ENCODE assay signal across 16 cellular contexts in genomic region chr22:27609411-27610029, GRCh38.
"Had no signal": no experiment of that assay in that cellular context is flagged by ENCODE, and none has a peak within 500 bp of the region (broad histone marks: within the 10 kb centered on the region; RNA-seq: fewer than 3 reads in every experiment).

No MANE protein-coding gene starts in this region.

- H3K27ac Mint-ChIP-seq: activated B cell treated with CpG ODN at 0.5 μM for 24 hours; activated CD4-positive, alpha-beta T cell treated with anti-CD3 and anti-CD28 coated beads, Interleukin-2, amount 10 ng/mL, durations not matched to agents 24 days and 14 days; activated CD8-positive, alpha-beta T cell treated with anti-CD3 and anti-CD28 coated beads, Interleukin-2, amount 10 ng/mL, durations not matched to agents 7 days and 5 days; activated naive CD8-positive, alpha-beta T cell; activated T-cell treated with anti-CD3 and anti-CD28 coated beads, Interleukin-2, amount 50 U/mL, for 72 hours; mesothelial cell of epicardium; stimulated activated memory B cell treated with anti-CD40 and anti-IgM and Interleukin-4, amounts not matched to agents 10 μg/mL and 1 μg/mL and 100 μg/mL, for 72 hours; type B pancreatic cell had no signal

- H3K27me3 ChIP-seq: pancreas had no signal

- H3K4me1 Mint-ChIP-seq: activated B cell treated with CpG ODN at 0.5 μM for 24 hours; activated CD4-positive, alpha-beta T cell treated with anti-CD3 and anti-CD28 coated beads, Interleukin-2, amount 10 ng/mL, durations not matched to agents 24 days and 14 days; stimulated activated memory B cell treated with anti-CD40 and anti-IgM and Interleukin-4, amounts not matched to agents 10 μg/mL and 1 μg/mL and 100 μg/mL, for 72 hours had no signal

- H3K36me3 ChIP-seq: lower lobe of right lung, pancreas had no signal

- ATAC-seq: activated CD8-positive, alpha-beta T cell treated with anti-CD3 and anti-CD28 coated beads, Interleukin-2, amount 10 ng/mL, durations not matched to agents 7 days and 5 days; activated T-cell treated with anti-CD3 and anti-CD28 coated beads, Interleukin-2, amount 50 U/mL, for 72 hours; body of pancreas; lower lobe of right lung; pancreas; stimulated activated memory B cell treated with anti-CD40 and anti-IgM and Interleukin-4, amounts not matched to agents 10 μg/mL and 1 μg/mL and 100 μg/mL, for 72 hours had no signal

- DNase-seq: activated B cell treated with CpG ODN at 0.5 μM for 24 hours; activated CD4-positive, alpha-beta T cell treated with anti-CD3 and anti-CD28 coated beads, Interleukin-2, amount 10 ng/mL, durations not matched to agents 24 days and 14 days; activated CD8-positive, alpha-beta memory T cell treated with anti-CD3 and anti-CD28 coated beads, Interleukin-2, amount 50 U/mL, for 4 hours; activated CD8-positive, alpha-beta T cell treated with anti-CD3 and anti-CD28 coated beads, Interleukin-2, amount 10 ng/mL, durations not matched to agents 7 days and 5 days; activated gamma-delta T cell treated with Interleukin-2 at 50 U/mL for 16 hours; activated T-cell treated with anti-CD3 and anti-CD28 coated beads, Interleukin-2, amount 50 U/mL, for 72 hours; foreskin fibroblast; glutamatergic neuron; kidney glomerular epithelial cell; lower lobe of right lung had no signal

- H3K27ac ChIP-seq: body of pancreas, lower lobe of right lung, pancreas had no signal

- H3K36me3 Mint-ChIP-seq: activated naive CD8-positive, alpha-beta T cell; mesothelial cell of epicardium; stimulated activated memory B cell treated with anti-CD40 and anti-IgM and Interleukin-4, amounts not matched to agents 10 μg/mL and 1 μg/mL and 100 μg/mL, for 72 hours; type B pancreatic cell had no signal

- H3K4me3 ChIP-seq: body of pancreas, lower lobe of right lung, pancreas had no signal

- H3K9me3 ChIP-seq: body of pancreas, lower lobe of right lung, pancreas had no signal

- H3K4me3 Mint-ChIP-seq: activated B cell treated with CpG ODN at 0.5 μM for 24 hours; activated CD4-positive, alpha-beta T cell treated with anti-CD3 and anti-CD28 coated beads, Interleukin-2, amount 10 ng/mL, durations not matched to agents 24 days and 14 days; activated CD8-positive, alpha-beta T cell treated with anti-CD3 and anti-CD28 coated beads, Interleukin-2, amount 10 ng/mL, durations not matched to agents 7 days and 5 days; activated naive CD8-positive, alpha-beta T cell; activated T-cell treated with anti-CD3 and anti-CD28 coated beads, Interleukin-2, amount 50 U/mL, for 72 hours; mesothelial cell of epicardium; stimulated activated memory B cell treated with anti-CD40 and anti-IgM and Interleukin-4, amounts not matched to agents 10 μg/mL and 1 μg/mL and 100 μg/mL, for 72 hours; type B pancreatic cell had no signal

- H3K4me1 ChIP-seq: lower lobe of right lung, pancreas had no signal

- H3K9me3 Mint-ChIP-seq: activated B cell treated with CpG ODN at 0.5 μM for 24 hours; activated CD4-positive, alpha-beta T cell treated with anti-CD3 and anti-CD28 coated beads, Interleukin-2, amount 10 ng/mL, durations not matched to agents 24 days and 14 days; activated T-cell treated with anti-CD3 and anti-CD28 coated beads, Interleukin-2, amount 50 U/mL, for 72 hours; mesothelial cell of epicardium; type B pancreatic cell had no signal
